11 cellular contexts compared by ENCODE assay signal in the genomic region with DNA sequence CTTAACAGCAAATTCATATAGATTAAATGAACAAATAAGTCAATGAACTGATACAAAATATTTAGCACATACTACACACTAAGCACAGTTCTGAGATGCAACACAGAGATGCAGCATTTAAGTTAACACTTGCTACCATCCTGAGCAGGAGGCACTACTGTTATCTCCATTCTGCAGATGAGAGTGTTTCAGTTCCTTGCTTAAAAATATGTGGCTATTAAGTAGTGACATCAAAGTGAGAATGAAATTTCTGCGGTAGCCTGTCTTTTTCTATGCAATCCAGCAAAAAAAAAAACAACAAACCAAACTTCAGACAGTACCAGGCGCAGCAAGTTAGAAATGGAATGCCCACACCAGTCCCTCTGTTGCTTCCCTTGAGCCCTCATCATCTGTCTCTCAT.
A peak's percentile ranks its signal among the peaks of the same experiment; 100 is the strongest.
DNase-seq lines count a peak whose midpoint lies in the region; ATAC-seq and TF ChIP-seq lines count a peak whose summit lies in the region.
"Had no signal": no experiment of that assay in that cellular context is flagged by ENCODE, and none has a peak within 500 bp of the region (broad histone marks: within the 10 kb centered on the region; RNA-seq: fewer than 3 reads in every experiment).

No MANE protein-coding gene starts in this region.

- DNase-seq in erythroblast (lab: John Stamatoyannopoulos, UW) (no peak), osteocyte (ENCODE audit: extremely low spot score, unreplicated experiment) (no peak), NCI-H345 treated with DMSO at 0.1 percent for 48 hours (lab: John Stamatoyannopoulos, UW; ENCODE audit: unreplicated experiment) (no peak)
- DNase-seq in activated CD4-positive, alpha-beta T cell treated with anti-CD3 and anti-CD28 coated beads, Interleukin-2, amount 50 U/mL, for 4 hours: no peak
- DNase-seq: activated T-cell treated with anti-CD3 and anti-CD28 coated beads, Interleukin-2, amount 50 U/mL, for 4 hours; CD4-positive, CD25-positive, alpha-beta regulatory T cell; naive thymus-derived CD8-positive, alpha-beta T cell had no signal

- TF ChIP-seq POLR2A in erythroblast (IDR thresholded peaks at IDR 0.05; ENCODE audit: low read length): no peak

- H4K20me1 ChIP-seq in OCI-LY3 (ENCODE audit: insufficient read depth, low read length): no peaks in the 10 kb centered on the region

- H3K79me2 ChIP-seq in OCI-LY3 (ENCODE audit: low read length): no peaks in the 10 kb centered on the region

- no peaks in the 10 kb centered on the region for H3K36me3 Mint-ChIP-seq in osteocyte (ENCODE audit: unreplicated experiment)

- H3K4me1 Mint-ChIP-seq in osteocyte (ENCODE audit: unreplicated experiment): peaks cover 35% of the 10 kb centered on the region

- H3K36me3 ChIP-seq in OCI-LY3 (replicated peaks; ENCODE audit: low read depth, low read length): peaks cover 10% of the 10 kb centered on the region

- no peaks in the 10 kb centered on the region for H3K9me3 Mint-ChIP-seq in osteocyte (ENCODE audit: unreplicated experiment)
- H3K9me3 Mint-ChIP-seq: activated T-cell treated with anti-CD3 and anti-CD28 coated beads, Interleukin-2, amount 50 U/mL, for 4 hours; naive thymus-derived CD8-positive, alpha-beta T cell had no signal

- ATAC-seq in GM18858 (IDR thresholded peaks at IDR 0.05; ENCODE audit: unreplicated experiment): peak; percentile 87
- peak; percentile 82 for ATAC-seq in GM21526 (IDR thresholded peaks at IDR 0.05; ENCODE audit: low FRiP score, unreplicated experiment)
- ATAC-seq in HG03045 (IDR thresholded peaks at IDR 0.05; ENCODE audit: unreplicated experiment): peak; percentile 79
- ATAC-seq: activated T-cell treated with anti-CD3 and anti-CD28 coated beads, Interleukin-2, amount 50 U/mL, for 4 hours; naive thymus-derived CD8-positive, alpha-beta T cell had no signal

- H3K27me3 ChIP-seq in OCI-LY3 (ENCODE audit: low read depth, low read length): no peaks in the 10 kb centered on the region

- peak overlapping the region; percentile 65 for H3K4me3 ChIP-seq in OCI-LY3 (ENCODE audit: low read length)

- H3K4me3 Mint-ChIP-seq in osteocyte (ENCODE audit: unreplicated experiment): no peak overlapping the region
- H3K4me3 Mint-ChIP-seq: activated T-cell treated with anti-CD3 and anti-CD28 coated beads, Interleukin-2, amount 50 U/mL, for 4 hours; CD4-positive, CD25-positive, alpha-beta regulatory T cell; naive thymus-derived CD8-positive, alpha-beta T cell had no signal

- no peak overlapping the region for H3K27ac Mint-ChIP-seq in osteocyte (ENCODE audit: unreplicated experiment)

- peaks cover 6% of the 10 kb centered on the region for H3K27me3 Mint-ChIP-seq in osteocyte (ENCODE audit: unreplicated experiment)
- H3K27me3 Mint-ChIP-seq: CD4-positive, CD25-positive, alpha-beta regulatory T cell; naive thymus-derived CD8-positive, alpha-beta T cell had no signal

- H3K27ac ChIP-seq in OCI-LY3 (ENCODE audit: low read length): peak overlapping the region; percentile 95

- no peaks in the 10 kb centered on the region for H3K9me3 ChIP-seq in OCI-LY3 (ENCODE audit: insufficient read depth, low read length)

- H3K4me1 ChIP-seq in OCI-LY3 (ENCODE audit: low read length): peaks cover 87% of the 10 kb centered on the region

- H3K9ac ChIP-seq in OCI-LY3 (ENCODE audit: low read length): peak overlapping the region; percentile 81

- H2AFZ ChIP-seq in OCI-LY3 (ENCODE audit: low read depth, low read length): no peak overlapping the region

- H3K4me2 ChIP-seq in OCI-LY3 (ENCODE audit: low read length): peak overlapping the region; percentile 89

- no peak for TF ChIP-seq CTCF in OCI-LY3 (IDR thresholded peaks at IDR 0.05; ENCODE audit: low read depth, low read length)
- TF ChIP-seq CTCF in osteocyte (IDR thresholded peaks at IDR 0.05): no peak
